In the genomic region with DNA sequence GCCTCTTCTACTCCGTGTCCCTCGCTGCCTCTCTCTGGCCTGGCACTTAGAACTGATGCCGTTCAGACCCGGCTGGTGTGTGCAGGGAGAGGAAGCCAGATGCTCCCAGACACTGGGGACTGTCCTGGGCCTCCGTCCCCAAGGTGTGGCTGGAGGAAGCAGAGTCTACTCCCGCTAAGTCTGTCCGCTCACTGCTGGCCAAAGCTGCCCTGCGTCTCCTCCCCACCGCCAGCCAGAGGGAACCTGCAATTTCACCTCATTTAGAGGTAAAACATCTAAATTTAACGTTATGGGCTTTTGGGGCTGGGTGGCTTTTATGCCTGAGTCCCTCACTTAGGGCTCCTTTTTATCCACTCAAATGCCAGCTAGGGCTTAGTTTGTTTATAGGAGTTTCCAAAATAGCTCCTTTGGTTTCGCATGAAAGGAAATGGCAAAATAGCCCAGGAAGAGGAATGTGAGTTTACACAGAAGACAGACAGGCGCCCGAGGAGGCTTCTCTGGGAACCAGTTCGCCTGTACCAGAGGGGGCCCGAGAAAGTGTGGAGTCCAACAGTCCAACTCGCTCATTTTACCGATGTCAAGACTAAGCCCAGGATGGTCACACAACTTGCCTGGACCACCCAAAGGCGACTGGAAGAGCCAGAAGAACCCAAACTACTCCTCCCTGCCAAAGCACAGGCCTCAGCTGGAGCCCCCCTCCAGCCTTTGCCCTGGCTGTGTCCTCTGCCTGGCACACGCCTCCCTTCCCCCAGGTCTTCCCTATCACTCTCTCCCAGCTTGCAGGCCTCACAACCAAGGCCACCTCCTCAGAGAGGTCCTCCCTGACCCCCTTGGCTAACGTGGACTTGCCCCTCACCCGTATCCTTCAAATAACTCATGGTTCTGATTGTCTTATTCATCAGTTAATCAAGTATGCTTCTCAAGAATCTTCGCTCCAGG, we compare ENCODE assay signal across 1 cellular context.
TF ChIP-seq lines count a peak whose summit lies in the region.

No MANE protein-coding gene starts in this region.

TF ChIP-seq in HepG2, 621 proteins besides CTCF, POLR2A, EP300 and RAD21 (continued from another document and continues in another):
- TF ChIP-seq NFE2L1 (CRISPR knock-in tag; IDR thresholded peaks at IDR 0.05; ENCODE audit: borderline replicate concordance) (no peak; the same call in 1 of the 2 replicates), MTA3 (CRISPR knock-in tag; IDR thresholded peaks at IDR 0.05) (no peak), LCORL (IDR thresholded peaks at IDR 0.05) (no peak), LCORL (CRISPR knock-in tag; IDR thresholded peaks at IDR 0.05) (peak; percentile 64; the same call in 1 of the 2 replicates), BCL6 (CRISPR knock-in tag; IDR thresholded peaks at IDR 0.05) (no peak), RARG (CRISPR knock-in tag; IDR thresholded peaks at IDR 0.05; ENCODE audit: low read depth) (no peak), RNF2 (conservative IDR thresholded peaks at IDR 0.05; ENCODE audit: low read depth) (0 out of 2 replicates have a peak, but pooled peaks have one; percentile 20), KLF11 (CRISPR knock-in tag; IDR thresholded peaks at IDR 0.05) (no peak), ZNF510 (CRISPR knock-in tag; IDR thresholded peaks at IDR 0.05; ENCODE audit: low read depth) (no peak), HDAC6 (IDR thresholded peaks at IDR 0.05; ENCODE audit: low read depth, low read length) (no peak), CCAR2 (optimal IDR thresholded peaks at IDR 0.05; ENCODE audit: low read depth, low read length) (no peak), ZNF205 (CRISPR knock-in tag; IDR thresholded peaks at IDR 0.05) (0 out of 2 replicates have a peak, but pooled peaks have one; percentile 20), CREM (IDR thresholded peaks at IDR 0.05) (no peak), CREM (CRISPR knock-in tag; IDR thresholded peaks at IDR 0.05) (no peak), MEIS1 (CRISPR knock-in tag; IDR thresholded peaks at IDR 0.05; ENCODE audit: borderline replicate concordance) (no peak), ZNF468 (CRISPR knock-in tag; IDR thresholded peaks at IDR 0.05) (no peak), KDM3A (CRISPR knock-in tag; IDR thresholded peaks at IDR 0.05; ENCODE audit: low read depth) (no peak), ZNF737 (CRISPR knock-in tag; IDR thresholded peaks at IDR 0.05; ENCODE audit: borderline replicate concordance) (0 out of 2 replicates have a peak, but pooled peaks have one; percentile 12), ZNF781 (CRISPR knock-in tag; IDR thresholded peaks at IDR 0.05; ENCODE audit: borderline replicate concordance, not compliant biosample characterization) (no peak), ESRRA (CRISPR knock-in tag; IDR thresholded peaks at IDR 0.05; ENCODE audit: low read depth) (no peak)
- TF ChIP-seq, protein P1, sequence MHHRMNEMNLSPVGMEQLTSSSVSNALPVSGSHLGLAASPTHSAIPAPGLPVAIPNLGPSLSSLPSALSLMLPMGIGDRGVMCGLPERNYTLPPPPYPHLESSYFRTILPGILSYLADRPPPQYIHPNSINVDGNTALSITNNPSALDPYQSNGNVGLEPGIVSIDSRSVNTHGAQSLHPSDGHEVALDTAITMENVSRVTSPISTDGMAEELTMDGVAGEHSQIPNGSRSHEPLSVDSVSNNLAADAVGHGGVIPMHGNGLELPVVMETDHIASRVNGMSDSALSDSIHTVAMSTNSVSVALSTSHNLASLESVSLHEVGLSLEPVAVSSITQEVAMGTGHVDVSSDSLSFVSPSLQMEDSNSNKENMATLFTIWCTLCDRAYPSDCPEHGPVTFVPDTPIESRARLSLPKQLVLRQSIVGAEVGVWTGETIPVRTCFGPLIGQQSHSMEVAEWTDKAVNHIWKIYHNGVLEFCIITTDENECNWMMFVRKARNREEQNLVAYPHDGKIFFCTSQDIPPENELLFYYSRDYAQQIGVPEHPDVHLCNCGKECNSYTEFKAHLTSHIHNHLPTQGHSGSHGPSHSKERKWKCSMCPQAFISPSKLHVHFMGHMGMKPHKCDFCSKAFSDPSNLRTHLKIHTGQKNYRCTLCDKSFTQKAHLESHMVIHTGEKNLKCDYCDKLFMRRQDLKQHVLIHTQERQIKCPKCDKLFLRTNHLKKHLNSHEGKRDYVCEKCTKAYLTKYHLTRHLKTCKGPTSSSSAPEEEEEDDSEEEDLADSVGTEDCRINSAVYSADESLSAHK (CRISPR knock-in tag; IDR thresholded peaks at IDR 0.05; ENCODE audit: borderline replicate concordance) = no peak
- TF ChIP-seq, protein P2, sequence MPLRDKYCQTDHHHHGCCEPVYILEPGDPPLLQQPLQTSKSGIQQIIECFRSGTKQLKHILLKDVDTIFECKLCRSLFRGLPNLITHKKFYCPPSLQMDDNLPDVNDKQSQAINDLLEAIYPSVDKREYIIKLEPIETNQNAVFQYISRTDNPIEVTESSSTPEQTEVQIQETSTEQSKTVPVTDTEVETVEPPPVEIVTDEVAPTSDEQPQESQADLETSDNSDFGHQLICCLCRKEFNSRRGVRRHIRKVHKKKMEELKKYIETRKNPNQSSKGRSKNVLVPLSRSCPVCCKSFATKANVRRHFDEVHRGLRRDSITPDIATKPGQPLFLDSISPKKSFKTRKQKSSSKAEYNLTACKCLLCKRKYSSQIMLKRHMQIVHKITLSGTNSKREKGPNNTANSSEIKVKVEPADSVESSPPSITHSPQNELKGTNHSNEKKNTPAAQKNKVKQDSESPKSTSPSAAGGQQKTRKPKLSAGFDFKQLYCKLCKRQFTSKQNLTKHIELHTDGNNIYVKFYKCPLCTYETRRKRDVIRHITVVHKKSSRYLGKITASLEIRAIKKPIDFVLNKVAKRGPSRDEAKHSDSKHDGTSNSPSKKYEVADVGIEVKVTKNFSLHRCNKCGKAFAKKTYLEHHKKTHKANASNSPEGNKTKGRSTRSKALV (CRISPR knock-in tag; IDR thresholded peaks at IDR 0.05) = no peak
- TF ChIP-seq, protein P3, sequence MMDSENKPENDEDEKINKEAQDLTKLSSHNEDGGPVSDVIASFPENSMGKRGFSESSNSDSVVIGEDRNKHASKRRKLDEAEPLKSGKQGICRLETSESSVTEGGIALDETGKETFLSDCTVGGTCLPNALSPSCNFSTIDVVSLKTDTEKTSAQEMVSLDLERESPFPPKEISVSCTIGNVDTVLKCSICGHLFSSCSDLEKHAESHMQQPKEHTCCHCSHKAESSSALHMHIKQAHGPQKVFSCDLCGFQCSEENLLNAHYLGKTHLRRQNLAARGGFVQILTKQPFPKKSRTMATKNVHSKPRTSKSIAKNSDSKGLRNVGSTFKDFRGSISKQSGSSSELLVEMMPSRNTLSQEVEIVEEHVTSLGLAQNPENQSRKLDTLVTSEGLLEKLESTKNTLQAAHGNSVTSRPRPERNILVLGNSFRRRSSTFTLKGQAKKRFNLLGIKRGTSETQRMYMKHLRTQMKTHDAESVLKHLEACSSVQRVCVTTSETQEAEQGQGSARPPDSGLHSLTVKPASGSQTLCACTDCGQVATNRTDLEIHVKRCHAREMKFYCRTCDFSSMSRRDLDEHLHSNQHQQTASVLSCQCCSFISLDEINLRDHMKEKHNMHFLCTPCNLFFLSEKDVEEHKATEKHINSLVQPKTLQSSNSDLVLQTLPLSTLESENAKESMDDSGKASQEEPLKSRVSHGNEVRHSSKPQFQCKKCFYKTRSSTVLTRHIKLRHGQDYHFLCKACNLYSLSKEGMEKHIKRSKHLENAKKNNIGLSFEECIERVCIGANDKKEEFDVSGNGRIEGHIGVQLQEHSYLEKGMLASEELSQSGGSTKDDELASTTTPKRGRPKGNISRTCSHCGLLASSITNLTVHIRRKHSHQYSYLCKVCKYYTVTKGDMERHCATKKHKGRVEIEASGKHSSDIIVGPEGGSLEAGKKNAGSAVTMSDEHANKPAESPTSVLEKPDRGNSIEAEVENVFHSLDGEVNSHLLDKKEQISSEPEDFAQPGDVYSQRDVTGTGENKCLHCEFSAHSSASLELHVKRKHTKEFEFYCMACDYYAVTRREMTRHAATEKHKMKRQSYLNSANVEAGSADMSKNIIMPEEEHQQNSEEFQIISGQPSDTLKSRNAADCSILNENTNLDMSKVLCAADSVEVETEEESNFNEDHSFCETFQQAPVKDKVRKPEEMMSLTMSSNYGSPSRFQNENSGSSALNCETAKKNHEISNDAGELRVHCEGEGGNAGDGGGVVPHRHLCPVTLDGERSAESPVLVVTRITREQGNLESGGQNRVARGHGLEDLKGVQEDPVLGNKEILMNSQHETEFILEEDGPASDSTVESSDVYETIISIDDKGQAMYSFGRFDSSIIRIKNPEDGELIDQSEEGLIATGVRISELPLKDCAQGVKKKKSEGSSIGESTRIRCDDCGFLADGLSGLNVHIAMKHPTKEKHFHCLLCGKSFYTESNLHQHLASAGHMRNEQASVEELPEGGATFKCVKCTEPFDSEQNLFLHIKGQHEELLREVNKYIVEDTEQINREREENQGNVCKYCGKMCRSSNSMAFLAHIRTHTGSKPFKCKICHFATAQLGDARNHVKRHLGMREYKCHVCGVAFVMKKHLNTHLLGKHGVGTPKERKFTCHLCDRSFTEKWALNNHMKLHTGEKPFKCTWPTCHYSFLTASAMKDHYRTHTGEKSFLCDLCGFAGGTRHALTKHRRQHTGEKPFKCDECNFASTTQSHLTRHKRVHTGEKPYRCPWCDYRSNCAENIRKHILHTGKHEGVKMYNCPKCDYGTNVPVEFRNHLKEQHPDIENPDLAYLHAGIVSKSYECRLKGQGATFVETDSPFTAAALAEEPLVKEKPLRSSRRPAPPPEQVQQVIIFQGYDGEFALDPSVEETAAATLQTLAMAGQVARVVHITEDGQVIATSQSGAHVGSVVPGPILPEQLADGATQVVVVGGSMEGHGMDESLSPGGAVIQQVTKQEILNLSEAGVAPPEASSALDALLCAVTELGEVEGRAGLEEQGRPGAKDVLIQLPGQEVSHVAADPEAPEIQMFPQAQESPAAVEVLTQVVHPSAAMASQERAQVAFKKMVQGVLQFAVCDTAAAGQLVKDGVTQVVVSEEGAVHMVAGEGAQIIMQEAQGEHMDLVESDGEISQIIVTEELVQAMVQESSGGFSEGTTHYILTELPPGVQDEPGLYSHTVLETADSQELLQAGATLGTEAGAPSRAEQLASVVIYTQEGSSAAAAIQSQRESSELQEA (CRISPR knock-in tag; IDR thresholded peaks at IDR 0.05; ENCODE audit: not compliant biosample characterization) = no peak
- TF ChIP-seq, protein P4, sequence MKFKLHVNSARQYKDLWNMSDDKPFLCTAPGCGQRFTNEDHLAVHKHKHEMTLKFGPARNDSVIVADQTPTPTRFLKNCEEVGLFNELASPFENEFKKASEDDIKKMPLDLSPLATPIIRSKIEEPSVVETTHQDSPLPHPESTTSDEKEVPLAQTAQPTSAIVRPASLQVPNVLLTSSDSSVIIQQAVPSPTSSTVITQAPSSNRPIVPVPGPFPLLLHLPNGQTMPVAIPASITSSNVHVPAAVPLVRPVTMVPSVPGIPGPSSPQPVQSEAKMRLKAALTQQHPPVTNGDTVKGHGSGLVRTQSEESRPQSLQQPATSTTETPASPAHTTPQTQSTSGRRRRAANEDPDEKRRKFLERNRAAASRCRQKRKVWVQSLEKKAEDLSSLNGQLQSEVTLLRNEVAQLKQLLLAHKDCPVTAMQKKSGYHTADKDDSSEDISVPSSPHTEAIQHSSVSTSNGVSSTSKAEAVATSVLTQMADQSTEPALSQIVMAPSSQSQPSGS (CRISPR knock-in tag; IDR thresholded peaks at IDR 0.05) = peak; percentile 33; the same call in 1 of the 2 replicates
- TF ChIP-seq, protein P5, sequence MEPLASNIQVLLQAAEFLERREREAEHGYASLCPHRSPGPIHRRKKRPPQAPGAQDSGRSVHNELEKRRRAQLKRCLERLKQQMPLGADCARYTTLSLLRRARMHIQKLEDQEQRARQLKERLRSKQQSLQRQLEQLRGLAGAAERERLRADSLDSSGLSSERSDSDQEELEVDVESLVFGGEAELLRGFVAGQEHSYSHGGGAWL (CRISPR knock-in tag; IDR thresholded peaks at IDR 0.05) = no peak
- TF ChIP-seq, protein P6, sequence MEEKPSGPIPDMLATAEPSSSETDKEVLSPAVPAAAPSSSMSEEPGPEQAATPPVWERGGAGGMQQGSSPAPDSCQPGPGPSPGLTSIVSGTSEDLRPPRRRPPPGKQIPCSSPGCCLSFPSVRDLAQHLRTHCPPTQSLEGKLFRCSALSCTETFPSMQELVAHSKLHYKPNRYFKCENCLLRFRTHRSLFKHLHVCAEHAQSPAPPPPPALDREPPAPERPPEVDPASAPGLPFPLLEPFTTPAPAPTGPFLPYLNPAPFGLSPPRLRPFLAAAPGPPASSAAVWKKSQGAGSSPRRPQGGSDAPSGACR (CRISPR knock-in tag; IDR thresholded peaks at IDR 0.05) = 0 out of 2 replicates have a peak, but pooled peaks have one; percentile 9
